Comparison of ENCODE assay signal across 2 cellular contexts in genomic region chr6:129653229-129653628, GRCh38.
TF ChIP-seq lines count a peak whose summit lies in the region.

No MANE protein-coding gene starts in this region.

TF ChIP-seq in A549, 52 proteins besides CTCF, POLR2A, EP300 and RAD21:
- TF ChIP-seq CHD4 (IDR thresholded peaks at IDR 0.05; ENCODE audit: borderline replicate concordance): no peak
- TF ChIP-seq RCOR1 (IDR thresholded peaks at IDR 0.05; ENCODE audit: low read depth, low read length): no peak
- no peak for TF ChIP-seq ZC3H11A (IDR thresholded peaks at IDR 0.05)
- TF ChIP-seq ESRRA (IDR thresholded peaks at IDR 0.05; ENCODE audit: borderline replicate concordance, low read length): no peak
- TF ChIP-seq PBX3 (IDR thresholded peaks at IDR 0.05): no peak
- no peak for TF ChIP-seq E2F6 (IDR thresholded peaks at IDR 0.05; ENCODE audit: borderline replicate concordance, low read depth)
- no peak for TF ChIP-seq NR3C1 (IDR thresholded peaks at IDR 0.05)
- TF ChIP-seq TFCP2L1 (CRISPR knock-in tag; IDR thresholded peaks at IDR 0.05): no peak
- TF ChIP-seq CEBPB (IDR thresholded peaks at IDR 0.05): no peak
- TF ChIP-seq KDM5A (IDR thresholded peaks at IDR 0.05): no peak
- no peak for TF ChIP-seq RNF2 (IDR thresholded peaks at IDR 0.05; ENCODE audit: borderline replicate concordance, low read depth)
- no peak for TF ChIP-seq HOXB5 (CRISPR knock-in tag; IDR thresholded peaks at IDR 0.05)
- TF ChIP-seq FOSB (CRISPR knock-in tag; IDR thresholded peaks at IDR 0.05): no peak
- no peak for TF ChIP-seq HOXB13 (CRISPR knock-in tag; IDR thresholded peaks at IDR 0.05; ENCODE audit: low read depth)

TF ChIP-seq in HCT116, 20 proteins besides CTCF, POLR2A, EP300 and RAD21:
- TF ChIP-seq SIN3A (IDR thresholded peaks at IDR 0.05; ENCODE audit: low read depth) (no peak), YY1 (IDR thresholded peaks at IDR 0.05; ENCODE audit: extremely low read depth, insufficient replicate concordance, low read depth, low read length) (no peak), EZH2phosphoT487 (IDR thresholded peaks at IDR 0.05; ENCODE audit: borderline replicate concordance) (no peak), POLR2AphosphoS5 (IDR thresholded peaks at IDR 0.05; ENCODE audit: low read depth, low read length) (no peak), ZNF274 (IDR thresholded peaks at IDR 0.05; ENCODE audit: low read depth, low read length) (no peak), TCF7L2 (IDR thresholded peaks at IDR 0.05; ENCODE audit: borderline replicate concordance, extremely low read depth, insufficient read depth, insufficient read length) (no peak), CEBPB (IDR thresholded peaks at IDR 0.05; ENCODE audit: low read depth) (no peak)
